ENCODE assay signal across 1 cellular context in the genomic region with DNA sequence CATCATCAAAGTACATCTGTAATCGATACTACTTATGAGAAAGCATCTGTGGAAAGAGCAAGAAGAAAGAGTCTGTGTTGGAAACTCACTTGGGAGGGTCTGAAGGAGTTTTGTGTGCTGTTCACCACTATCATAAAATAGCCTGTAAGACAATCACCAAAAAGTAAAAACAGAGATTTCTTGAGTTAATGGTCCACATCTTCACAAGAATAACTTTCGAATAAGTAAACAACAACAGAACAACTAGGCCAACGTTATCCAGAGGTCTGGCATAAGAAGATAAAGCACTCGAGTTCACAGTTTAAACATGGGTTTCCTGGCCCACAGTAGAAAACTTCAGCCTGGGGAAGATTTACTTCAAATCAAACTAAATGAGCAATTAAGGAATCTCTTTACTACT.
TF ChIP-seq lines count a peak whose summit lies in the region.

No MANE protein-coding gene starts in this region.

TF ChIP-seq in SK-N-SH treated with all-trans-retinoic acid at 6 μM for 48 hours, 23 proteins besides CTCF, POLR2A, EP300 and RAD21 (continued from another document):
- TF ChIP-seq, protein P1, sequence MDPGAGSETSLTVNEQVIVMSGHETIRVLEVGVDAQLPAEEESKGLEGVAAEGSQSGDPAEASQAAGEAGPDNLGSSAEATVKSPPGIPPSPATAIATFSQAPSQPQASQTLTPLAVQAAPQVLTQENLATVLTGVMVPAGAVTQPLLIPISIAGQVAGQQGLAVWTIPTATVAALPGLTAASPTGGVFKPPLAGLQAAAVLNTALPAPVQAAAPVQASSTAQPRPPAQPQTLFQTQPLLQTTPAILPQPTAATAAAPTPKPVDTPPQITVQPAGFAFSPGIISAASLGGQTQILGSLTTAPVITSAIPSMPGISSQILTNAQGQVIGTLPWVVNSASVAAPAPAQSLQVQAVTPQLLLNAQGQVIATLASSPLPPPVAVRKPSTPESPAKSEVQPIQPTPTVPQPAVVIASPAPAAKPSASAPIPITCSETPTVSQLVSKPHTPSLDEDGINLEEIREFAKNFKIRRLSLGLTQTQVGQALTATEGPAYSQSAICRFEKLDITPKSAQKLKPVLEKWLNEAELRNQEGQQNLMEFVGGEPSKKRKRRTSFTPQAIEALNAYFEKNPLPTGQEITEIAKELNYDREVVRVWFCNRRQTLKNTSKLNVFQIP (CRISPR knock-in tag; IDR thresholded peaks at IDR 0.05; ENCODE audit: borderline replicate concordance, low read depth) = no peak
- TF ChIP-seq CSDC2 (CRISPR knock-in tag; IDR thresholded peaks at IDR 0.05) = no peak
- no peak for TF ChIP-seq TOX (CRISPR knock-in tag; IDR thresholded peaks at IDR 0.05; ENCODE audit: borderline replicate concordance)
- TF ChIP-seq, protein P2, sequence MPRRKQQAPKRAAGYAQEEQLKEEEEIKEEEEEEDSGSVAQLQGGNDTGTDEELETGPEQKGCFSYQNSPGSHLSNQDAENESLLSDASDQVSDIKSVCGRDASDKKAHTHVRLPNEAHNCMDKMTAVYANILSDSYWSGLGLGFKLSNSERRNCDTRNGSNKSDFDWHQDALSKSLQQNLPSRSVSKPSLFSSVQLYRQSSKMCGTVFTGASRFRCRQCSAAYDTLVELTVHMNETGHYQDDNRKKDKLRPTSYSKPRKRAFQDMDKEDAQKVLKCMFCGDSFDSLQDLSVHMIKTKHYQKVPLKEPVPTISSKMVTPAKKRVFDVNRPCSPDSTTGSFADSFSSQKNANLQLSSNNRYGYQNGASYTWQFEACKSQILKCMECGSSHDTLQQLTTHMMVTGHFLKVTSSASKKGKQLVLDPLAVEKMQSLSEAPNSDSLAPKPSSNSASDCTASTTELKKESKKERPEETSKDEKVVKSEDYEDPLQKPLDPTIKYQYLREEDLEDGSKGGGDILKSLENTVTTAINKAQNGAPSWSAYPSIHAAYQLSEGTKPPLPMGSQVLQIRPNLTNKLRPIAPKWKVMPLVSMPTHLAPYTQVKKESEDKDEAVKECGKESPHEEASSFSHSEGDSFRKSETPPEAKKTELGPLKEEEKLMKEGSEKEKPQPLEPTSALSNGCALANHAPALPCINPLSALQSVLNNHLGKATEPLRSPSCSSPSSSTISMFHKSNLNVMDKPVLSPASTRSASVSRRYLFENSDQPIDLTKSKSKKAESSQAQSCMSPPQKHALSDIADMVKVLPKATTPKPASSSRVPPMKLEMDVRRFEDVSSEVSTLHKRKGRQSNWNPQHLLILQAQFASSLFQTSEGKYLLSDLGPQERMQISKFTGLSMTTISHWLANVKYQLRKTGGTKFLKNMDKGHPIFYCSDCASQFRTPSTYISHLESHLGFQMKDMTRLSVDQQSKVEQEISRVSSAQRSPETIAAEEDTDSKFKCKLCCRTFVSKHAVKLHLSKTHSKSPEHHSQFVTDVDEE (CRISPR knock-in tag; IDR thresholded peaks at IDR 0.05) = no peak
- no peak for TF ChIP-seq SNAI2 (CRISPR knock-in tag; IDR thresholded peaks at IDR 0.05)
